Comparison of ENCODE assay signal across 14 cellular contexts in the genomic region with DNA sequence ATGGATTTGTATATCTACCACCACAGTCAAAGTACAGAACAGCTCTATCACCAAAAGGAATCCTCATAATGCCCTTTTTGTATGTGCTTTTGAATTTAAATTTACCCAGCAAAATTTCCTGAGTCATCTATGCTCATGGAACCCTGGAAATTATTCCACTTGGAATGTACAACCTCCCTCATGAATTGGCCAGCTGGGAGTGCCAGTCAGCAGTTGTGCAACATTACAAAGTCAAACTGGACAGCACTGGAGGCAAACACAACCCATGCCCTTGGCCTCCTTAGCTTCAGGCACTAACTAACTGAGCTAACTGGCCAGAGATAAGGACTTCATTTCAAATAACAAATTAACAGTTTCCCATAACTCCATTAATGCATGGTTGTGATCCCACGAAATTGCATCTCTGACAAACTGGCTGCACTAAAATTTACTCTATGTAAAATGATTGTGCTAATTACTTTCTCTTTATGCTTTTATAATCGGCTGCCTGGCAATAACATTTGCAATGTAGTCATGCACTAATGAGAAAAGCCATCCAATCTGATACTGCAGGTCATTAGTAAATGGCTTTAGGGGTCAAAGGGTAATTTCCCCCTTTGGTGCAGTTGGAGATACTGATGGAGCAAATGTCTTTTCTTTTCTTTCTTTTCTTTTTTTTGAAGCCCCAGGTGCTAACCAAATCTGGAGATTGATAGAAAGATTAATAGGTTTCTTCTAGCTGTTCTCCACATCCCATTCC.
DNase-seq lines count a peak whose midpoint lies in the region; ATAC-seq, FAIRE-seq and TF ChIP-seq lines count a peak whose summit lies in the region.
"Had no signal": no experiment of that assay in that cellular context is flagged by ENCODE, and none has a peak within 500 bp of the region (broad histone marks: within the 10 kb centered on the region; RNA-seq: fewer than 3 reads in every experiment).

No MANE protein-coding gene starts in this region.

- H3K4me1 ChIP-seq in Caco-2, result no peaks in the 10 kb centered on the region
- H3K4me1 ChIP-seq in GM23248 (ENCODE audit: insufficient read depth), result no peaks in the 10 kb centered on the region

- FAIRE-seq in HTR-8/SVneo (lab: Jason Lieb, UNC), result no peak

- H3K27me3 Mint-ChIP-seq in Caco-2 (ENCODE audit: insufficient read depth, unreplicated experiment), result no peaks in the 10 kb centered on the region

- ATAC-seq in left lobe of liver (peak; percentile 97), HG03457 (IDR thresholded peaks at IDR 0.05; ENCODE audit: unreplicated experiment) (no peak)
- ATAC-seq: HCT116 had no signal

- POLR2A ChIA-PET in Caco-2 (lab: Charles Lee), result no interaction called here

- H3K4me3 ChIP-seq in Caco-2 (ENCODE audit: low read depth, low read length) (no peak overlapping the region), GM23248 (no peak overlapping the region)

- H3K27ac Mint-ChIP-seq in Caco-2 (ENCODE audit: unreplicated experiment), result no peak overlapping the region

- intact Hi-C loops in Caco-2 (cut with micrococcal nuclease; ENCODE audit: unreplicated experiment), result loop anchor here (10.0 kb wide), 1 partner anchor 96 kb away; no protein-coding TSS in a partner anchor

- no TSS peak for BruUV-seq in Caco-2 (replicated peaks; lab: Mats Ljungman, UMichigan)

- no peak overlapping the region for H3K4me3 Mint-ChIP-seq in Caco-2 (ENCODE audit: unreplicated experiment)

- CTCF ChIA-PET in Caco-2 (lab: Charles Lee), result no interaction called here

- H3F3A ChIP-seq in GM23248 (ENCODE audit: insufficient read depth), result no peaks in the 10 kb centered on the region

- H3K36me3 Mint-ChIP-seq in Caco-2 (ENCODE audit: insufficient read depth, unreplicated experiment), result no peaks in the 10 kb centered on the region

- H3K27me3 ChIP-seq in Caco-2 (replicated peaks; ENCODE audit: control insufficient read depth, insufficient read depth, low read length), result no peaks in the 10 kb centered on the region
- no peaks in the 10 kb centered on the region for H3K27me3 ChIP-seq in GM23248 (replicated peaks; ENCODE audit: insufficient read depth)

- H3K27ac ChIP-seq in GM23248, result no peak overlapping the region
- H3K27ac ChIP-seq: RWPE1 had no signal

- H3K9ac ChIP-seq in GM23248, result no peak overlapping the region

- peaks cover 7% of the 10 kb centered on the region for H3K4me1 Mint-ChIP-seq in Caco-2 (ENCODE audit: low read depth, unreplicated experiment)

- 4 to 6% methylated on average over 2 of the region's 2 CpGs for WGBS in GM23248 (ENCODE audit: low coverage in 1 of 2, low lambda C conversion rate in 2 of 2, missing lambda C conversion rate in 2 of 2), 2 experiments

- H3K79me2 ChIP-seq in GM23248 (ENCODE audit: insufficient read depth), result no peaks in the 10 kb centered on the region

- no peaks in the 10 kb centered on the region for H3K9me2 ChIP-seq in GM23248 (ENCODE audit: insufficient read depth)

- H3K36me3 ChIP-seq in Caco-2 (ENCODE audit: control insufficient read depth, insufficient read depth, low read length) (no peaks in the 10 kb centered on the region), GM23248 (ENCODE audit: low read depth) (no peaks in the 10 kb centered on the region)

- no peaks in the 10 kb centered on the region for H4K20me1 ChIP-seq in GM23248 (ENCODE audit: insufficient read depth)

- TF ChIP-seq CTCF in Caco-2 (IDR thresholded peaks at IDR 0.05; ENCODE audit: insufficient read depth in 1 of 2, low read depth in 1 of 2, low read length in 1 of 2, severe bottlenecking in 1 of 2, unreplicated experiment in 1 of 2), result no peak

- H3K4me2 ChIP-seq in GM23248 (ENCODE audit: unreplicated experiment), result no peak overlapping the region

- H3K9me3 Mint-ChIP-seq in Caco-2 (ENCODE audit: unreplicated experiment), result no peaks in the 10 kb centered on the region

- DNase-seq in Caco-2 (peak; percentile 12 to 37), NCI-H226 (peak; percentile 4), left lobe of liver (ENCODE audit: low spot score) (peak; percentile 88), renal cortical epithelial cell (ENCODE audit: low read depth) (peak; percentile 6), HTR-8/SVneo (ENCODE audit: insufficient read length, low spot score) (no peak), GM23248 (no peak)
- DNase-seq: AML-193, Calu3, NCI-H1417 treated with DMSO at 0.1 percent for 48 hours, NCI-H2029, NCI-H524 had no signal

- no peak overlapping the region for H2AFZ ChIP-seq in GM23248

- H3K9me3 ChIP-seq in Caco-2 (no peaks in the 10 kb centered on the region), GM23248 (ENCODE audit: low read depth) (no peaks in the 10 kb centered on the region)

- in situ Hi-C loops in GM23248 (cut with MboI), result no loop called here

Comparison
In these comparisons a context has a peak if more than half of its experiments do, and no peak if none do; other contexts are left out.
1. DNase-seq: peak in Caco-2 (2 of 2), NCI-H226 (single experiment), left lobe of liver (single experiment) and renal cortical epithelial cell (single experiment); none in HTR-8/SVneo (single experiment) and GM23248 (single experiment).